ENCODE assay signal across 10 cellular contexts in genomic region chr11:2138436-2139117, GRCh38. TPM values are rescaled to one million over a fixed set of nuclear protein-coding genes. Genes with fewer than 3 reads are reported as not detected.
DNase-seq lines count a peak whose midpoint lies in the region; FAIRE-seq and TF ChIP-seq lines count a peak whose summit lies in the region.
"Had no signal": no experiment of that assay in that cellular context is flagged by ENCODE, and none has a peak within 500 bp of the region (broad histone marks: within the 10 kb centered on the region; RNA-seq: fewer than 3 reads in every experiment).

No MANE protein-coding gene starts in this region.

- H3K4me1 Mint-ChIP-seq in activated CD4-positive, alpha-beta memory T cell treated with anti-CD3 and anti-CD28 coated beads for 36 hours (ENCODE audit: low read depth): peaks cover 33% of the 10 kb centered on the region
- H3K4me1 Mint-ChIP-seq in activated CD4-positive, alpha-beta memory T cell treated with anti-CD3 and anti-CD28 coated beads, Interleukin-2, amount 10 ng/mL, durations not matched to agents 7 days and 5 days: peaks cover 16% of the 10 kb centered on the region

- WGBS in testis, 2 donors: 1% methylated on average over 42 to 65 of the region's 67 CpGs

- no peak for FAIRE-seq in keratinocyte (lab: Jason Lieb, UNC)
- FAIRE-seq: TTC549 had no signal

- H3K9me1 ChIP-seq in keratinocyte (ENCODE audit: control insufficient read depth, extremely low read depth, insufficient read depth, low read length): no peaks in the 10 kb centered on the region

- H3K4me1 ChIP-seq in adipocyte (ENCODE audit: control insufficient read depth, insufficient read depth, low read length) (peaks cover 14% of the 10 kb centered on the region), keratinocyte (ENCODE audit: control insufficient read depth, extremely low read depth, insufficient read depth, low read length) (peaks cover 12% of the 10 kb centered on the region), testis (peaks cover 6% of the 10 kb centered on the region)

- H3K4me2 ChIP-seq in keratinocyte (ENCODE audit: control insufficient read depth, extremely low read depth, insufficient read depth, low read depth, low read length): peak overlapping the region; percentile 51

- CTCF ChIA-PET in activated CD4-positive, alpha-beta memory T cell treated with anti-CD3 and anti-CD28 coated beads for 36 hours (lab: Charles Lee): interaction anchor here (0.6 kb wide), 1 partner anchor 262 kb away, joined by 3 read pairs; no protein-coding TSS in a partner anchor
- CTCF ChIA-PET in activated CD4-positive, alpha-beta memory T cell treated with anti-CD3 and anti-CD28 coated beads, Interleukin-2, amount 10 ng/mL, durations not matched to agents 7 days and 5 days (lab: Charles Lee): no interaction called here

- peaks cover 32% of the 10 kb centered on the region for H3K27me3 ChIP-seq in adipocyte (replicated peaks; ENCODE audit: control insufficient read depth, insufficient read depth, low read length)
- H3K27me3 ChIP-seq in keratinocyte (ENCODE audit: control insufficient read depth, extremely low read depth, insufficient read depth, low read length): peaks cover 86% of the 10 kb centered on the region
- no peaks in the 10 kb centered on the region for H3K27me3 ChIP-seq in testis

- TF ChIP-seq CTCF in keratinocyte (optimal IDR thresholded peaks at IDR 0.05 in 1 of 3, IDR thresholded peaks at IDR 0.05 in 1 of 3, conservative IDR thresholded peaks at IDR 0.05 in 1 of 3; ENCODE audit: extremely low read depth in 1 of 3, insufficient read depth in 2 of 3, low read length in 3 of 3) (no peak), testis (IDR thresholded peaks at IDR 0.05) (no peak)

- H3K9me3 Mint-ChIP-seq in activated CD4-positive, alpha-beta memory T cell treated with anti-CD3 and anti-CD28 coated beads for 36 hours: no peaks in the 10 kb centered on the region
- H3K9me3 Mint-ChIP-seq in activated CD4-positive, alpha-beta memory T cell treated with anti-CD3 and anti-CD28 coated beads, Interleukin-2, amount 10 ng/mL, durations not matched to agents 7 days and 5 days: no peaks in the 10 kb centered on the region

- TF ChIP-seq POLR2A in testis (IDR thresholded peaks at IDR 0.05): no peak

- H3K79me2 ChIP-seq in keratinocyte (ENCODE audit: control insufficient read depth, insufficient read depth, low read length): no peaks in the 10 kb centered on the region

- peak overlapping the region; percentile 50 for H3K4me3 Mint-ChIP-seq in activated CD4-positive, alpha-beta memory T cell treated with anti-CD3 and anti-CD28 coated beads for 36 hours
- H3K4me3 Mint-ChIP-seq in activated CD4-positive, alpha-beta memory T cell treated with anti-CD3 and anti-CD28 coated beads, Interleukin-2, amount 10 ng/mL, durations not matched to agents 7 days and 5 days: no peak overlapping the region

- dilution Hi-C loops in keratinocyte (cut with MboI; ENCODE audit: extremely low pct_ligation_motif_present, low sequenced_read_pairs): no loop called here

- no peak overlapping the region for H3K27ac Mint-ChIP-seq in activated CD4-positive, alpha-beta memory T cell treated with anti-CD3 and anti-CD28 coated beads for 36 hours
- H3K27ac Mint-ChIP-seq in activated CD4-positive, alpha-beta memory T cell treated with anti-CD3 and anti-CD28 coated beads, Interleukin-2, amount 10 ng/mL, durations not matched to agents 7 days and 5 days: no peak overlapping the region

- H3K9me3 ChIP-seq in adipocyte (ENCODE audit: control insufficient read depth, low read length) (no peaks in the 10 kb centered on the region), keratinocyte (ENCODE audit: control insufficient read depth, low read depth, low read length) (no peaks in the 10 kb centered on the region), testis (no peaks in the 10 kb centered on the region)

- peaks cover 60% of the 10 kb centered on the region for H3K27me3 Mint-ChIP-seq in activated CD4-positive, alpha-beta memory T cell treated with anti-CD3 and anti-CD28 coated beads for 36 hours
- H3K27me3 Mint-ChIP-seq in activated CD4-positive, alpha-beta memory T cell treated with anti-CD3 and anti-CD28 coated beads, Interleukin-2, amount 10 ng/mL, durations not matched to agents 7 days and 5 days: peaks cover 61% of the 10 kb centered on the region

- H3K36me3 Mint-ChIP-seq in activated CD4-positive, alpha-beta memory T cell treated with anti-CD3 and anti-CD28 coated beads for 36 hours: no peaks in the 10 kb centered on the region
- H3K36me3 Mint-ChIP-seq in activated CD4-positive, alpha-beta memory T cell treated with anti-CD3 and anti-CD28 coated beads, Interleukin-2, amount 10 ng/mL, durations not matched to agents 7 days and 5 days (ENCODE audit: low read depth): no peaks in the 10 kb centered on the region

- no peak overlapping the region for H2AFZ ChIP-seq in keratinocyte (ENCODE audit: control insufficient read depth, low read length)

- no peak overlapping the region for H3K9ac ChIP-seq in adipocyte (ENCODE audit: low read length)
- no peak overlapping the region for H3K9ac ChIP-seq in keratinocyte (ENCODE audit: control insufficient read depth, extremely low read depth, insufficient read depth, low read length)

- peaks cover 5% of the 10 kb centered on the region for H4K20me1 ChIP-seq in keratinocyte (ENCODE audit: control insufficient read depth, extremely low read depth, insufficient read depth, low read length)

- H3K36me3 ChIP-seq in adipocyte (ENCODE audit: control insufficient read depth, insufficient read depth, low read length, severe bottlenecking) (no peaks in the 10 kb centered on the region), keratinocyte (ENCODE audit: control insufficient read depth in 2 of 2, extremely low read depth in 1 of 2, insufficient read depth in 2 of 2, low read length in 2 of 2) (no peaks in the 10 kb centered on the region), testis (ENCODE audit: low read depth, missing control alignments) (no peaks in the 10 kb centered on the region)

- no peak for DNase-seq in activated CD4-positive, alpha-beta memory T cell treated with anti-CD3 and anti-CD28 coated beads for 36 hours
- no peak for DNase-seq in activated CD4-positive, alpha-beta memory T cell treated with anti-CD3 and anti-CD28 coated beads, Interleukin-2, amount 10 ng/mL, durations not matched to agents 7 days and 5 days
- DNase-seq in adipocyte (ENCODE audit: low read depth) (peak; percentile 61), keratinocyte (ENCODE audit: low read depth, low spot score) (no peak), testis (no peak), hypothalamus (lab: John Stamatoyannopoulos, UW) (no peak), SHP77 treated with DMSO at 0.1 percent for 48 hours (lab: John Stamatoyannopoulos, UW) (no peak)
- no peak for DNase-seq in activated CD8-positive, alpha-beta memory T cell treated with anti-CD3 and anti-CD28 coated beads for 24 hours

- H3K4me3 ChIP-seq in adipocyte (ENCODE audit: low read length) (no peak overlapping the region), keratinocyte (ENCODE audit: control insufficient read depth in 2 of 3, extremely low read depth in 1 of 3, insufficient read depth in 2 of 3, low read depth in 1 of 3, low read length in 3 of 3) (no peak overlapping the region), testis (peak overlapping the region; percentile 42 to 49)

- POLR2A ChIA-PET in activated CD4-positive, alpha-beta memory T cell treated with anti-CD3 and anti-CD28 coated beads for 36 hours (lab: Charles Lee): no interaction called here
- POLR2A ChIA-PET in activated CD4-positive, alpha-beta memory T cell treated with anti-CD3 and anti-CD28 coated beads, Interleukin-2, amount 10 ng/mL, durations not matched to agents 7 days and 5 days (lab: Charles Lee): no interaction called here

- intact Hi-C loops in activated CD4-positive, alpha-beta memory T cell treated with anti-CD3 and anti-CD28 coated beads for 36 hours (cut with micrococcal nuclease): no loop called here
- intact Hi-C loops in testis (cut with DNase I; ENCODE audit: low total_unique reads): no loop called here

- no peak overlapping the region for H3K27ac ChIP-seq in keratinocyte (ENCODE audit: control insufficient read depth, insufficient read depth, low read length)
- H3K27ac ChIP-seq in testis: no peak overlapping the region
- H3K27ac ChIP-seq: C4-2B had no signal

RNA-seq across cellular contexts. Expression of gene IGF2, which starts 0.6 kb away (rescaled TPM):
- total RNA-seq in activated CD4-positive, alpha-beta memory T cell treated with anti-CD3 and anti-CD28 coated beads for 36 hours: 10 to 100 TPM; 26.5 to 27.0 TPM
- total RNA-seq in activated CD4-positive, alpha-beta memory T cell treated with anti-CD3 and anti-CD28 coated beads, Interleukin-2, amount 10 ng/mL, durations not matched to agents 7 days and 5 days: under 1 TPM; 0.70 to 0.76 TPM
- 0.01 TPM in 2 of 3 replicates, not detected in the other for polyA plus RNA-seq in keratinocyte
- 0.86 TPM for polyA plus RNA-seq in keratinocyte (2011; ENCODE audit: low read depth)
- polyA plus RNA-seq in keratinocyte (2011; cell fraction: cytosol; rRNA removed): 0.02 and 0.08 TPM in 2 replicates
- 0.11 and 0.15 TPM in 2 replicates for polyA plus RNA-seq in keratinocyte (2011; cell fraction: nucleus; rRNA removed)
- 0.63 and 1.9 TPM in 2 replicates for polyA plus RNA-seq in keratinocyte (2012; ENCODE audit: low replicate concordance)
- polyA minus RNA-seq in keratinocyte: 0.85 TPM in 1 of 3 replicates, not detected in the others
- not detected for polyA minus RNA-seq in keratinocyte (2011; cell fraction: cytosol; rRNA and poly(A)+ RNA removed)
- 0.11 TPM in 1 of 2 replicates, not detected in the other for polyA minus RNA-seq in keratinocyte (2011; cell fraction: nucleus; rRNA and poly(A)+ RNA removed)
- 100 to 1,000 TPM in 1 of 2 donors, 10 to 100 TPM in 1; 69.8 to 104 TPM for total RNA-seq in testis
- polyA plus RNA-seq in testis (ENCODE audit: insufficient read depth, low read depth, low replicate concordance): 52.3 TPM

RNA-seq across cellular contexts. Expression of gene INS, which starts 22.4 kb away (rescaled TPM):
- not detected for total RNA-seq in activated CD4-positive, alpha-beta memory T cell treated with anti-CD3 and anti-CD28 coated beads for 36 hours
- total RNA-seq in activated CD4-positive, alpha-beta memory T cell treated with anti-CD3 and anti-CD28 coated beads, Interleukin-2, amount 10 ng/mL, durations not matched to agents 7 days and 5 days: not detected
- not detected in 3 replicates for polyA plus RNA-seq in keratinocyte
- not detected for polyA plus RNA-seq in keratinocyte (2011; ENCODE audit: low read depth)
- not detected in 2 replicates for polyA plus RNA-seq in keratinocyte (2011; cell fraction: cytosol; rRNA removed)
- polyA plus RNA-seq in keratinocyte (2011; cell fraction: nucleus; rRNA removed): not detected in 2 replicates
- polyA plus RNA-seq in keratinocyte (2012; ENCODE audit: low replicate concordance): not detected in 2 replicates
- polyA minus RNA-seq in keratinocyte: not detected in 3 replicates
- not detected for polyA minus RNA-seq in keratinocyte (2011; cell fraction: cytosol; rRNA and poly(A)+ RNA removed)
- polyA minus RNA-seq in keratinocyte (2011; cell fraction: nucleus; rRNA and poly(A)+ RNA removed): not detected in 2 replicates
- total RNA-seq in testis: not detected
- polyA plus RNA-seq in testis (ENCODE audit: insufficient read depth, low read depth, low replicate concordance): not detected

RNA-seq across cellular contexts. Expression of gene TH, which starts 33.0 kb away (rescaled TPM):
- total RNA-seq in activated CD4-positive, alpha-beta memory T cell treated with anti-CD3 and anti-CD28 coated beads for 36 hours: not detected
- total RNA-seq in activated CD4-positive, alpha-beta memory T cell treated with anti-CD3 and anti-CD28 coated beads, Interleukin-2, amount 10 ng/mL, durations not matched to agents 7 days and 5 days: not detected
- polyA plus RNA-seq in keratinocyte (0.50 to 0.86 TPM (median 0.67 TPM) in 3 replicates), testis (ENCODE audit: insufficient read depth, low read depth, low replicate concordance) (1.2 TPM)
- polyA plus RNA-seq in keratinocyte (2011; ENCODE audit: low read depth): not detected
- 0.32 and 0.90 TPM in 2 replicates for polyA plus RNA-seq in keratinocyte (2011; cell fraction: cytosol; rRNA removed)
- 1.2 and 2.6 TPM in 2 replicates for polyA plus RNA-seq in keratinocyte (2011; cell fraction: nucleus; rRNA removed)
- 0.31 and 1.4 TPM in 2 replicates for polyA plus RNA-seq in keratinocyte (2012; ENCODE audit: low replicate concordance)
- polyA minus RNA-seq in keratinocyte: 0.16 to 0.43 TPM in 2 of 3 replicates, not detected in the other
- polyA minus RNA-seq in keratinocyte (2011; cell fraction: cytosol; rRNA and poly(A)+ RNA removed): 0.96 TPM
- polyA minus RNA-seq in keratinocyte (2011; cell fraction: nucleus; rRNA and poly(A)+ RNA removed): 0.78 TPM in 1 of 2 replicates, not detected in the other
- 1 to 10 TPM; 1.1 to 2.0 TPM for total RNA-seq in testis

Comparison
In these comparisons a context has a peak if more than half of its experiments do, and no peak if none do; other contexts are left out.
1. RNA of gene IGF2, which starts 0.6 kb away (total RNA-seq): 69.8 to 104 TPM in testis and 26.5 to 27.0 TPM in activated CD4-positive, alpha-beta memory T cell treated with anti-CD3 and anti-CD28 coated beads for 36 hours; 0.70 to 0.76 TPM in activated CD4-positive, alpha-beta memory T cell treated with anti-CD3 and anti-CD28 coated beads, Interleukin-2, amount 10 ng/mL, durations not matched to agents 7 days and 5 days; every median in the first group is over 10 times any median in the second.
2. H3K4me3 ChIP-seq: peak in testis (2 of 2); none in adipocyte (single experiment) and keratinocyte (0 of 3).